ENCODE assay signal across 23 cellular contexts in the genomic region with DNA sequence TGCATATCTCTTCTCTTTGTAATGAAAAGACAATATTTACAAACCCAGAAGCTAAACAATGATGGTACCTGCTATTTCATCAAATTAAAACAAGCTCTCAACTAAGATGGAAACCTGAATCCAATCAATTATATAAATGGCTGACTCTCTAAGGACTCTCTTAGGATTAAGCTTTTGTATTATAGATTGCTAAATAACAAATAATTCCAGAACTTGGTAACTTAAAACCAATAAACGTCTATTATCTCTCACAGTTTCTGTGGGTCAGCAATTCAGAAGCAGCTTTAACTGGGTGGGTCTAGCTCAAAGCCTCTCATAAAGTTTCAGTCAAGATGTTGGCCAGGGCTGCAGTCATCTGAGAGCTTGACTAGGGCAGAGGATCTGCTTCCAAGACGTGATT.
"Had no signal": no experiment of that assay in that cellular context is flagged by ENCODE, and none has a peak within 500 bp of the region (broad histone marks: within the 10 kb centered on the region; RNA-seq: fewer than 3 reads in every experiment).

No MANE protein-coding gene starts in this region.

- H3K36me3 ChIP-seq: adrenal gland, MG63 had no signal

- H3K27me3 ChIP-seq: adrenal gland, MG63 had no signal

- H3K27ac ChIP-seq: adrenal gland, KMS-11, VCaP had no signal

- H3K4me3 ChIP-seq: adrenal gland, MG63 had no signal

- H3K9me2 ChIP-seq: SK-N-SH had no signal

- H3K9ac ChIP-seq: KMS-11, SK-N-SH had no signal

- H3K4me1 ChIP-seq: adrenal gland had no signal

- H3K9me3 ChIP-seq: adrenal gland, MG63, SK-N-SH had no signal

- H3K4me2 ChIP-seq: KMS-11, SK-N-SH had no signal

- DNase-seq: activated CD4-positive, alpha-beta memory T cell treated with anti-CD3 and anti-CD28 coated beads, Interleukin-2, amount 10 ng/mL, durations not matched to agents 7 days and 5 days; activated CD4-positive, alpha-beta T cell treated with anti-CD3 and anti-CD28 coated beads, Interleukin-2, amount 50 U/mL, for 1 hour; activated CD4-positive, CD25-positive, alpha-beta regulatory T cell; activated naive CD4-positive, alpha-beta T cell treated with anti-CD3 and anti-CD28 coated beads, Interleukin-2, amount 50 U/mL, for 16 hours; activated naive CD8-positive, alpha-beta T cell treated with anti-CD3 and anti-CD28 coated beads, Interleukin-2, amount 10 ng/mL, durations not matched to agents 7 days and 5 days; activated T-cell treated with anti-CD3 and anti-CD28 coated beads for 4 hours; adrenal gland; anterior cingulate cortex; cerebellar nuclear complex; MG63; NCI-H1105; NCI-H1436; NCI-H1930; NCI-H2107; NCI-H2227 treated with DMSO at 0.1 percent for 48 hours; NCI-H446 treated with DMSO at 0.1 percent for 48 hours; NCI-H524 treated with DMSO at 0.1 percent for 48 hours; OCI-M1; RPMI8226; SK-N-SH; T-helper 1 cell had no signal
